ENCODE assay signal across 14 cellular contexts in genomic region chr14:95713596-95714371, GRCh38. TPM values are rescaled to one million over a fixed set of nuclear protein-coding genes. Genes with fewer than 3 reads are reported as not detected.
DNase-seq lines count a peak whose midpoint lies in the region; ATAC-seq, FAIRE-seq and TF ChIP-seq lines count a peak whose summit lies in the region.
"Had no signal": no experiment of that assay in that cellular context is flagged by ENCODE, and none has a peak within 500 bp of the region (broad histone marks: within the 10 kb centered on the region; RNA-seq: fewer than 3 reads in every experiment).

Gene TCL1A (minus strand): TSS chr14:95714125. CDS start chr14:95714066, 59 bp downstream.

- H3K4me3 Mint-ChIP-seq in natural killer cell treated with Interleukin-12 subunit alpha and Interleukin-12 subunit beta and Interleukin-15 and Interleukin-18, amount 100 ng/mL, for 72 hours = no peak within 1 kb of the TSS

- H3K27me3 Mint-ChIP-seq in natural killer cell treated with Interleukin-12 subunit alpha and Interleukin-12 subunit beta and Interleukin-15 and Interleukin-18, amount 100 ng/mL, for 72 hours = peaks cover 12 to 28% of the 10 kb centered on the region in 2 donors

- H3K4me3 ChIP-seq in IMR-90 (ENCODE audit: insufficient read depth, low read depth, low read length) = no peak within 1 kb of the TSS
- H3K4me3 ChIP-seq: esophagus muscularis mucosa, smooth muscle cell, tibial nerve had no signal

- H4K91ac ChIP-seq in IMR-90 (ENCODE audit: insufficient read depth, low read depth, low read length) = no peak within 1 kb of the TSS

- H3K9me3 ChIP-seq in IMR-90 (ENCODE audit: control insufficient read depth, insufficient read depth, low read length) = no peaks in the 10 kb centered on the region
- H3K9me3 ChIP-seq: BE2C, esophagus muscularis mucosa had no signal

- H3K27ac ChIP-seq in IMR-90 (ENCODE audit: insufficient read depth, low read length) = no peak within 1 kb of the TSS
- H3K27ac ChIP-seq: esophagus muscularis mucosa, tibial nerve had no signal

- H3K18ac ChIP-seq in IMR-90 (ENCODE audit: low read depth, low read length) = no peak within 1 kb of the TSS

- H2BK15ac ChIP-seq in IMR-90 (ENCODE audit: low read depth, low read length) = no peak within 1 kb of the TSS

- H3K4me1 Mint-ChIP-seq in natural killer cell treated with Interleukin-12 subunit alpha and Interleukin-12 subunit beta and Interleukin-15 and Interleukin-18, amount 100 ng/mL, for 72 hours (ENCODE audit: low read depth in 2 of 2) = peaks cover 0 to 3% of the 10 kb centered on the region in 2 donors

- ATAC-seq in HG02678 (IDR thresholded peaks at IDR 0.05; ENCODE audit: unreplicated experiment) (peak; percentile 82), IMR-90 (ENCODE audit: low read depth) (no peak)
- no peak for ATAC-seq in natural killer cell treated with Interleukin-12 subunit alpha and Interleukin-12 subunit beta and Interleukin-15 and Interleukin-18, amount 100 ng/mL, for 72 hours

- H3K9me1 ChIP-seq in IMR-90 (ENCODE audit: insufficient read depth, low read length) = no peaks in the 10 kb centered on the region

- H2AFZ ChIP-seq in IMR-90 (replicated peaks; ENCODE audit: low read length, poor library complexity) = peak within 1 kb of the TSS; percentile 41

- H3K27ac Mint-ChIP-seq in natural killer cell treated with Interleukin-12 subunit alpha and Interleukin-12 subunit beta and Interleukin-15 and Interleukin-18, amount 100 ng/mL, for 72 hours = no peak within 1 kb of the TSS

- H3K23ac ChIP-seq in IMR-90 (ENCODE audit: low read depth, low read length) = no peak within 1 kb of the TSS

- H2AK9ac ChIP-seq in IMR-90 (replicated peaks; ENCODE audit: low read depth, low read length, poor library complexity) = no peak within 1 kb of the TSS

- 50% methylated on average over 21 of the region's 47 CpGs; no CpG with 5 or more reads in 1 of the 2 experiments for WGBS in IMR-90 (ENCODE audit: extremely low coverage in 2 of 2, insufficient read length in 1 of 2), 2 experiments

- POLR2A ChIA-PET in IMR-90 (lab: Charles Lee; ENCODE audit: unreplicated experiment) = no interaction called here

- no peaks in the 10 kb centered on the region for H3K27me3 ChIP-seq in IMR-90 (ENCODE audit: control insufficient read depth, insufficient read depth, low read length)

- no peaks in the 10 kb centered on the region for H4K20me1 ChIP-seq in IMR-90 (ENCODE audit: insufficient read depth, low read length)

- FAIRE-seq in D721Med (lab: Jason Lieb, UNC) = no peak

- no peak within 1 kb of the TSS for H2AK5ac ChIP-seq in IMR-90 (ENCODE audit: low read depth, low read length)

- H2BK20ac ChIP-seq in IMR-90 (ENCODE audit: low read depth, low read length) = no peak within 1 kb of the TSS

- H2BK120ac ChIP-seq in IMR-90 (ENCODE audit: low read depth, low read length) = no peak within 1 kb of the TSS

- H3K79me1 ChIP-seq in IMR-90 (ENCODE audit: low read depth in 1 of 2, low read length in 2 of 2) = no peaks in the 10 kb centered on the region

- no peak within 1 kb of the TSS for H4K5ac ChIP-seq in IMR-90 (ENCODE audit: low read depth, low read length)

- H3K36me3 ChIP-seq in IMR-90 (ENCODE audit: control insufficient read depth, insufficient read depth, low read length) = no peaks in the 10 kb centered on the region
- H3K36me3 ChIP-seq: BE2C, esophagus muscularis mucosa, tibial nerve had no signal

- DNase-seq in ELF-1 (ENCODE audit: low read depth, low spot score) = peak; percentile 68
- DNase-seq in IMR-90 = no peak
- no peak for DNase-seq in A172 (ENCODE audit: low spot score)
- no peak for DNase-seq in natural killer cell treated with Interleukin-12 subunit alpha and Interleukin-12 subunit beta and Interleukin-15 and Interleukin-18, amount 100 ng/mL, for 72 hours (ENCODE audit: low spot score)
- no peak for DNase-seq in activated CD4-positive, alpha-beta T cell treated with anti-CD3 and anti-CD28 coated beads for 48 hours
- DNase-seq in D721Med (ENCODE audit: insufficient read length, low spot score) = no peak
- DNase-seq: BE2C, NCI-H69 had no signal

- in situ Hi-C loops in IMR-90 (cut with MboI; ENCODE audit: low sequenced_read_pairs) = no loop called here

- no peak within 1 kb of the TSS for H3K56ac ChIP-seq in IMR-90 (ENCODE audit: extremely low read depth, insufficient read depth, low read length)

- no TSS peak for BruUV-seq in IMR-90 (replicated peaks; lab: Mats Ljungman, UMichigan)

- H3K36me3 Mint-ChIP-seq in natural killer cell treated with Interleukin-12 subunit alpha and Interleukin-12 subunit beta and Interleukin-15 and Interleukin-18, amount 100 ng/mL, for 72 hours = no peaks in the 10 kb centered on the region

- no peak within 1 kb of the TSS for H3K9ac ChIP-seq in IMR-90 (ENCODE audit: low read depth, low read length)

- TF ChIP-seq POLR2A in GM19193 (IDR thresholded peaks at IDR 0.05; ENCODE audit: extremely low read depth, insufficient read depth, insufficient read length) (peak; percentile 99), IMR-90 (IDR thresholded peaks at IDR 0.05; ENCODE audit: low read depth, low read length) (no peak)

- dilution Hi-C loops in IMR-90 (cut with HindIII; ENCODE audit: low sequenced_read_pairs, unreplicated experiment) = no loop called here

- no peak within 1 kb of the TSS for H2BK5ac ChIP-seq in IMR-90 (ENCODE audit: low read depth, low read length, poor library complexity, severe bottlenecking)

- no peak within 1 kb of the TSS for H3K14ac ChIP-seq in IMR-90 (replicated peaks; ENCODE audit: low read depth, low read length)

- CTCF ChIA-PET in IMR-90 (lab: Yijun Ruan, JAX) = no interaction called here

- no peaks in the 10 kb centered on the region for H3K4me1 ChIP-seq in IMR-90 (ENCODE audit: control insufficient read depth, insufficient read depth, low read length)
- H3K4me1 ChIP-seq: BE2C, esophagus muscularis mucosa, tibial nerve had no signal

- H4K8ac ChIP-seq in IMR-90 (ENCODE audit: low read depth in 2 of 2, low read length in 2 of 2) = no peak within 1 kb of the TSS

- H3K4ac ChIP-seq in IMR-90 (ENCODE audit: low read depth, low read length) = no peak within 1 kb of the TSS

- intact Hi-C loops in IMR-90 (cut with micrococcal nuclease) = no loop called here

- no peak within 1 kb of the TSS for H3K4me2 ChIP-seq in IMR-90 (ENCODE audit: low read depth, low read length)
- H3K4me2 ChIP-seq: smooth muscle cell had no signal

- H3K9me3 Mint-ChIP-seq in natural killer cell treated with Interleukin-12 subunit alpha and Interleukin-12 subunit beta and Interleukin-15 and Interleukin-18, amount 100 ng/mL, for 72 hours = no peaks in the 10 kb centered on the region

- no peak for TF ChIP-seq RAD21 in IMR-90 (IDR thresholded peaks at IDR 0.05; ENCODE audit: low read length)

- TF ChIP-seq CTCF in IMR-90 (conservative IDR thresholded peaks at IDR 0.05; ENCODE audit: low read depth, low read length) = no peak
- TF ChIP-seq CTCF in D721Med (IDR thresholded peaks at IDR 0.05; ENCODE audit: insufficient read depth, missing control alignments) = no peak

TF ChIP-seq in IMR-90, 13 proteins besides CTCF, POLR2A, EP300 and RAD21:
- TF ChIP-seq RCOR1 (IDR thresholded peaks at IDR 0.05; ENCODE audit: insufficient replicate concordance, low read length) (no peak), RFX5 (IDR thresholded peaks at IDR 0.05; ENCODE audit: low read depth, low read length) (no peak), NFE2L2 (IDR thresholded peaks at IDR 0.05; ENCODE audit: low read depth, low read length) (no peak), MAZ (IDR thresholded peaks at IDR 0.05; ENCODE audit: borderline replicate concordance, low read depth, low read length) (no peak), CHD1 (IDR thresholded peaks at IDR 0.05; ENCODE audit: low read depth, low read length) (no peak), CEBPB (IDR thresholded peaks at IDR 0.05; ENCODE audit: low read depth, low read length) (no peak), BHLHE40 (IDR thresholded peaks at IDR 0.05; ENCODE audit: low read depth, low read length) (no peak), ELK1 (IDR thresholded peaks at IDR 0.05; ENCODE audit: borderline replicate concordance, low read depth, low read length) (no peak), MXI1 (IDR thresholded peaks at IDR 0.05; ENCODE audit: borderline replicate concordance, low read depth, low read length) (no peak), FOS (IDR thresholded peaks at IDR 0.05; ENCODE audit: low read depth, low read length) (no peak), USF2 (IDR thresholded peaks at IDR 0.05; ENCODE audit: low read depth, low read length) (no peak), MAFK (IDR thresholded peaks at IDR 0.05; ENCODE audit: low read depth, low read length) (no peak), SMC3 (IDR thresholded peaks at IDR 0.05; ENCODE audit: low read depth, low read length) (no peak)

RNA-seq across cellular contexts. Expression of gene TCL1A, which starts in this region (rescaled TPM):
- total RNA-seq in IMR-90 (2012; rRNA removed) = not detected in 2 replicates
- polyA plus RNA-seq in IMR-90 (2012; rRNA removed) = not detected in 2 replicates
- polyA plus RNA-seq in IMR-90 (2012; cell fraction: cytosol; rRNA removed) = not detected in 2 replicates
- not detected in 2 replicates for polyA plus RNA-seq in IMR-90 (2012; cell fraction: nucleus; rRNA removed; ENCODE audit: low replicate concordance)
- not detected in 2 replicates for total RNA-seq in A172 (2014; rRNA removed; shearing (Covaris generic))
- under 1 TPM in 1 of 2 donors, not detected in 1; 0.61 TPM for total RNA-seq in natural killer cell treated with Interleukin-12 subunit alpha and Interleukin-12 subunit beta and Interleukin-15 and Interleukin-18, amount 100 ng/mL, for 72 hours
- total RNA-seq: mesenteric fat pad, smooth muscle cell, tibial nerve had no signal
- polyA plus RNA-seq: smooth muscle cell had no signal
